ENCODE assay signal across 17 cellular contexts in genomic region chr22:49014227-49015201, GRCh38.
A peak's percentile ranks its signal among the peaks of the same experiment; 100 is the strongest.
DNase-seq lines count a peak whose midpoint lies in the region; ATAC-seq and TF ChIP-seq lines count a peak whose summit lies in the region.
"Had no signal": no experiment of that assay in that cellular context is flagged by ENCODE, and none has a peak within 500 bp of the region (broad histone marks: within the 10 kb centered on the region; RNA-seq: fewer than 3 reads in every experiment).

No MANE protein-coding gene starts in this region.

- H3K27me3 ChIP-seq in endodermal cell (ENCODE audit: control insufficient read depth, insufficient read depth, low read length, poor library complexity, severe bottlenecking): no peaks in the 10 kb centered on the region
- H3K27me3 ChIP-seq: cardiac muscle cell, Peyer's patch had no signal

- H3K4me3 Mint-ChIP-seq in endodermal cell (no peak overlapping the region), nephron (no peak overlapping the region)
- H3K4me3 Mint-ChIP-seq: activated T-helper 1 cell treated with anti-CD3 and anti-CD28 coated beads, Interleukin-12 subunit alpha, Interleukin-12 subunit beta, Interleukin-2, Interleukin-4 antibody, amounts not matched to agents 30 ng/mL and 10 ng/mL and 1 ng/mL, durations not matched to agents 14 hours and 24 hours and 36 hours; effector memory CD8-positive, alpha-beta T cell; T-helper 2 cell treated with Interferon-gamma antibody and Interleukin-4, amounts not matched to agents 5 μg/mL and 100 μg/mL, for 36 hours had no signal

- no peaks in the 10 kb centered on the region for H3K9me3 ChIP-seq in endodermal cell (ENCODE audit: control insufficient read depth, low read length)
- H3K9me3 ChIP-seq: A549, Peyer's patch had no signal

- TF ChIP-seq CTCF in endodermal cell (conservative IDR thresholded peaks at IDR 0.05) (no peak), nephron (IDR thresholded peaks at IDR 0.05; ENCODE audit: unreplicated experiment in 3 of 3) (no peak)

- H3K9me3 Mint-ChIP-seq in endodermal cell: no peaks in the 10 kb centered on the region
- no peaks in the 10 kb centered on the region for H3K9me3 Mint-ChIP-seq in nephron
- H3K9me3 Mint-ChIP-seq: activated T-helper 1 cell treated with anti-CD3 and anti-CD28 coated beads, Interleukin-12 subunit alpha, Interleukin-12 subunit beta, Interleukin-2, Interleukin-4 antibody, amounts not matched to agents 30 ng/mL and 10 ng/mL and 1 ng/mL, durations not matched to agents 14 hours and 24 hours and 36 hours; effector memory CD8-positive, alpha-beta T cell; T-helper 2 cell treated with Interferon-gamma antibody and Interleukin-4, amounts not matched to agents 5 μg/mL and 100 μg/mL, for 36 hours had no signal

- no peak for ATAC-seq in GM18519 (IDR thresholded peaks at IDR 0.05; ENCODE audit: low FRiP score, unreplicated experiment)
- ATAC-seq: A549; effector memory CD8-positive, alpha-beta T cell; stimulated activated naive CD8-positive, alpha-beta T cell treated with anti-CD3 and anti-CD28 coated beads, Interleukin-15, Interleukin-2, amounts not matched to agents 100 U/mL and 50 U/mL, for 24 hours had no signal

- peak; percentile 4 for DNase-seq in activated naive CD4-positive, alpha-beta T cell treated with anti-CD3 and anti-CD28 coated beads, Interleukin-2, amount 50 U/mL, for 16 hours
- no peak for DNase-seq in activated naive CD4-positive, alpha-beta T cell treated with Interleukin-2 at 50 U/mL for 16 hours
- DNase-seq in endodermal cell (peak; percentile 23), ureter (ENCODE audit: low spot score) (peak; percentile 38), NCI-H2171 treated with DMSO at 0.1 percent for 48 hours (lab: John Stamatoyannopoulos, UW) (no peak)
- DNase-seq in stimulated activated naive CD4-positive, alpha-beta T cell (lab: John Stamatoyannopoulos, UW): no peak
- DNase-seq: activated CD4-positive, CD25-positive, alpha-beta regulatory T cell; effector memory CD8-positive, alpha-beta T cell; GDM1; Peyer's patch; stimulated activated naive CD8-positive, alpha-beta T cell treated with anti-CD3 and anti-CD28 coated beads, Interleukin-15, Interleukin-2, amounts not matched to agents 100 U/mL and 50 U/mL, for 24 hours had no signal

- H3K27me3 Mint-ChIP-seq in endodermal cell (ENCODE audit: insufficient read depth) (no peaks in the 10 kb centered on the region), nephron (ENCODE audit: low read depth) (peaks cover 35% of the 10 kb centered on the region)

- no peaks in the 10 kb centered on the region for H3K36me3 ChIP-seq in endodermal cell (ENCODE audit: control insufficient read depth, insufficient read depth, low read length)
- H3K36me3 ChIP-seq: cardiac muscle cell, Peyer's patch had no signal

- H3K27ac Mint-ChIP-seq in endodermal cell: no peak overlapping the region
- peak overlapping the region; percentile 29 to 75 (median 36) for H3K27ac Mint-ChIP-seq in nephron
- H3K27ac Mint-ChIP-seq: activated T-helper 1 cell treated with anti-CD3 and anti-CD28 coated beads, Interleukin-12 subunit alpha, Interleukin-12 subunit beta, Interleukin-2, Interleukin-4 antibody, amounts not matched to agents 30 ng/mL and 10 ng/mL and 1 ng/mL, durations not matched to agents 14 hours and 24 hours and 36 hours; effector memory CD8-positive, alpha-beta T cell; T-helper 2 cell treated with Interferon-gamma antibody and Interleukin-4, amounts not matched to agents 5 μg/mL and 100 μg/mL, for 36 hours had no signal

- peaks cover 14% of the 10 kb centered on the region for H3K4me1 ChIP-seq in endodermal cell (ENCODE audit: control insufficient read depth, insufficient read depth, low read length)
- H3K4me1 ChIP-seq: A549, Peyer's patch had no signal

- no peak overlapping the region for H3K9ac ChIP-seq in endodermal cell (ENCODE audit: extremely low read depth, low read length, poor library complexity, severe bottlenecking)

- no peak overlapping the region for H3K27ac ChIP-seq in endodermal cell (ENCODE audit: low read depth, low read length)
- H3K27ac ChIP-seq: A549, cardiac muscle cell, Peyer's patch had no signal

- H3K36me3 Mint-ChIP-seq in endodermal cell (ENCODE audit: low read depth) (no peaks in the 10 kb centered on the region), nephron (ENCODE audit: low read depth) (no peaks in the 10 kb centered on the region)

- 86 to 91% methylated on average over 15 to 24 of the region's 24 CpGs for WGBS in endodermal cell (ENCODE audit: insufficient coverage in 1 of 2, insufficient read length in 1 of 2), 2 experiments

- H3K4me3 ChIP-seq in endodermal cell (ENCODE audit: low read length): no peak overlapping the region
- H3K4me3 ChIP-seq: A549, cardiac muscle cell, Peyer's patch had no signal

- H3K4me1 Mint-ChIP-seq in endodermal cell (peaks cover 9% of the 10 kb centered on the region), nephron (peaks cover 13% of the 10 kb centered on the region)

Comparison
In these comparisons a context has a peak if more than half of its experiments do, and no peak if none do; other contexts are left out.
1. DNase-seq: peak in activated naive CD4-positive, alpha-beta T cell treated with anti-CD3 and anti-CD28 coated beads, Interleukin-2, amount 50 U/mL, for 16 hours (single experiment), endodermal cell (single experiment) and ureter (single experiment); none in activated naive CD4-positive, alpha-beta T cell treated with Interleukin-2 at 50 U/mL for 16 hours (single experiment), NCI-H2171 treated with DMSO at 0.1 percent for 48 hours (single experiment) and stimulated activated naive CD4-positive, alpha-beta T cell (0 of 6).